13 cellular contexts compared by ENCODE assay signal in genomic region chr3:31758342-31758741, GRCh38.
"Had no signal": no experiment of that assay in that cellular context is flagged by ENCODE, and none has a peak within 500 bp of the region (broad histone marks: within the 10 kb centered on the region; RNA-seq: fewer than 3 reads in every experiment).

No MANE protein-coding gene starts in this region.

- H3K27ac Mint-ChIP-seq: activated naive CD8-positive, alpha-beta T cell treated with anti-CD3 and anti-CD28 coated beads, Interleukin-2, amount 50 U/mL, for 24 hours; dendritic cell treated with granulocyte-macrophage colony-stimulating factor and Interleukin-4, amounts not matched to agents 40 ng/mL and 50 ng/mL, for 4 days; nephron progenitor cell; progenitor cell of endocrine pancreas had no signal

- H3K4me3 Mint-ChIP-seq: activated naive CD8-positive, alpha-beta T cell treated with anti-CD3 and anti-CD28 coated beads, Interleukin-2, amount 50 U/mL, for 24 hours; activated T-cell treated with anti-CD3 and anti-CD28 coated beads, Interleukin-2, amount 50 U/mL, for 72 hours; dendritic cell treated with granulocyte-macrophage colony-stimulating factor and Interleukin-4, amounts not matched to agents 40 ng/mL and 50 ng/mL, for 4 days; nephron progenitor cell had no signal

- DNase-seq: activated naive CD4-positive, alpha-beta T cell; activated naive CD8-positive, alpha-beta T cell treated with anti-CD3 and anti-CD28 coated beads, Interleukin-2, amount 50 U/mL, for 24 hours; activated T-cell treated with anti-CD3 and anti-CD28 coated beads, Interleukin-2, amount 50 U/mL, for 72 hours; effector memory CD4-positive, alpha-beta T cell; foreskin fibroblast; hypothalamus; left ventricle myocardium inferior; nephron progenitor cell; stomach; testis; upper lobe of right lung had no signal

- ATAC-seq: activated naive CD8-positive, alpha-beta T cell treated with anti-CD3 and anti-CD28 coated beads, Interleukin-2, amount 50 U/mL, for 24 hours; activated T-cell treated with anti-CD3 and anti-CD28 coated beads, Interleukin-2, amount 50 U/mL, for 72 hours; upper lobe of right lung had no signal

- H3K27me3 Mint-ChIP-seq: activated naive CD8-positive, alpha-beta T cell treated with anti-CD3 and anti-CD28 coated beads, Interleukin-2, amount 50 U/mL, for 24 hours; progenitor cell of endocrine pancreas had no signal

- H3K9me3 Mint-ChIP-seq: activated naive CD8-positive, alpha-beta T cell treated with anti-CD3 and anti-CD28 coated beads, Interleukin-2, amount 50 U/mL, for 24 hours; activated T-cell treated with anti-CD3 and anti-CD28 coated beads, Interleukin-2, amount 50 U/mL, for 72 hours; dendritic cell treated with granulocyte-macrophage colony-stimulating factor and Interleukin-4, amounts not matched to agents 40 ng/mL and 50 ng/mL, for 4 days had no signal
